In the genomic region with DNA sequence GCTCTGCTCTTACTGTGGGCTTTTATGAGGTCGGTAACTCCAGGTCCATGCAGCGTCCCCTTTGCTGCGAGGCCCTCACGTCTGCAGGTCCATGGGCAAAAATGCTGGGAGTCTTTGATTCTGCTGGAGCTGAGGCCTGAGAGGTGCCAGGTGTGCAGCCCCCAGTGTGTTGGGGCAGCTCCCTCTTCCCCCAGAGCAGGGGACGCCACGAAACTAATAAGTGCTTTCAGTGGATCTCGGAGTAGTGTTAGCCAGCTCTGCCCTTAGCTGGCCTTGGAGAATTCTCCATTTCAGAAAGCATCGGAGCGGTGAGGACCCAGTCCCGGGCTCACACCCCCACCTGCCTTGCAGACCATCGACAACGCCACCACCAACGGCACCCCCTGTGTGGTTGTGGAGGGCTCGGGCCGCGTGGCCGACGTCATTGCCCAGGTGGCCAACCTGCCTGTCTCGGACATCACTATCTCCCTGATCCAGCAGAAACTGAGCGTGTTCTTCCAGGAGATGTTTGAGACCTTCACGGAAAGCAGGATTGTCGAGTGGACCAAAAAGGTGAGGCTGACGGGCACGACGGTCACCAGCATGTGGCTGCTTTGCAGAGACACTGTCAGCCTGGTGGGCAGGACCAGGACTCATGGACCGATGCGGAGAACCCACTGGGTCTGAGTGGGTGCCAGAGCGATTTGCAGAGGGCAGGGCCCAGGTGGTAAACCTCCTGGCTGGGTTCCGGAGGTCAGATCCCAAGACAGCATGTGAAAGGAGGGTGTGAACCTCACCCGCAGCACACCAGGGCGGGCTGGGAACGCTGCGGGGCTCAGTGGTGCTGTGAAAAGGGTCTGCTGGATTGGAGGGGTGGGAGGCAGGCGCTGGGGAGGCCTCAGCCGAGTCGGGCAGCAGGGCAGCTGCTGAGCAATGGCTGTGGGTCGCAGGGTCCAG, we compare ENCODE assay signal across 12 cellular contexts. TPM values are rescaled to one million over a fixed set of nuclear protein-coding genes. Genes with fewer than 3 reads are reported as not detected.
"Had no signal": no experiment of that assay in that cellular context is flagged by ENCODE, and none has a peak within 500 bp of the region (broad histone marks: within the 10 kb centered on the region; RNA-seq: fewer than 3 reads in every experiment).

No MANE protein-coding gene starts in this region.

- H3K27ac ChIP-seq: esophagus squamous epithelium, hepatocyte, pancreas, tibial artery had no signal

- H3K4me3 Mint-ChIP-seq: activated CD4-positive, alpha-beta T cell treated with anti-CD3 and anti-CD28 coated beads, Interleukin-2, amount 10 ng/mL, durations not matched to agents 24 days and 14 days; activated CD8-positive, alpha-beta T cell treated with anti-CD3 and anti-CD28 coated beads, Interleukin-2, amount 10 ng/mL, durations not matched to agents 7 days and 5 days; stimulated activated memory B cell treated with anti-CD40 and anti-IgM and Interleukin-4, amounts not matched to agents 10 μg/mL and 1 μg/mL and 100 μg/mL, for 72 hours had no signal

- H3K4me2 ChIP-seq: hepatocyte had no signal

- H3K27me3 Mint-ChIP-seq: activated CD4-positive, alpha-beta T cell treated with anti-CD3 and anti-CD28 coated beads, Interleukin-2, amount 10 ng/mL, durations not matched to agents 24 days and 14 days; stimulated activated memory B cell treated with anti-CD40 and anti-IgM and Interleukin-4, amounts not matched to agents 10 μg/mL and 1 μg/mL and 100 μg/mL, for 72 hours had no signal

- ATAC-seq: activated CD8-positive, alpha-beta T cell treated with anti-CD3 and anti-CD28 coated beads, Interleukin-2, amount 10 ng/mL, durations not matched to agents 7 days and 5 days; pancreas; stimulated activated memory B cell treated with anti-CD40 and anti-IgM and Interleukin-4, amounts not matched to agents 10 μg/mL and 1 μg/mL and 100 μg/mL, for 72 hours had no signal

- H3K4me1 ChIP-seq: pancreas, tibial artery had no signal

- H3K27ac Mint-ChIP-seq: activated CD4-positive, alpha-beta T cell treated with anti-CD3 and anti-CD28 coated beads, Interleukin-2, amount 10 ng/mL, durations not matched to agents 24 days and 14 days; activated CD8-positive, alpha-beta T cell treated with anti-CD3 and anti-CD28 coated beads, Interleukin-2, amount 10 ng/mL, durations not matched to agents 7 days and 5 days; stimulated activated memory B cell treated with anti-CD40 and anti-IgM and Interleukin-4, amounts not matched to agents 10 μg/mL and 1 μg/mL and 100 μg/mL, for 72 hours had no signal

- H3K27me3 ChIP-seq: hepatocyte had no signal

- H3K36me3 ChIP-seq: esophagus squamous epithelium, pancreas, tibial artery had no signal

- H3K4me3 ChIP-seq: esophagus squamous epithelium, hepatocyte, pancreas, tibial artery had no signal

- H3K79me2 ChIP-seq: hepatocyte had no signal

- DNase-seq: activated CD4-positive, alpha-beta T cell treated with anti-CD3 and anti-CD28 coated beads, Interleukin-2, amount 10 ng/mL, durations not matched to agents 24 days and 14 days; activated CD4-positive, CD25-positive, alpha-beta regulatory T cell; activated CD8-positive, alpha-beta memory T cell treated with anti-CD3 and anti-CD28 coated beads, Interleukin-2, amount 50 U/mL, for 4 hours; activated CD8-positive, alpha-beta T cell treated with anti-CD3 and anti-CD28 coated beads, Interleukin-2, amount 10 ng/mL, durations not matched to agents 7 days and 5 days; activated naive CD4-positive, alpha-beta T cell; esophagus squamous epithelium; pancreas; stimulated activated CD4-positive, alpha-beta T cell treated with anti-CD3 and anti-CD28 coated beads, Interleukin-2, amount 100 ng/mL, for 48 hours had no signal

- H3K9me3 ChIP-seq: pancreas had no signal

- H2AFZ ChIP-seq: hepatocyte had no signal

RNA-seq across cellular contexts. Expression of a gene that starts 25.5 kb away (rescaled TPM):
- total RNA-seq: endothelial cell of umbilical vein had no signal
- polyA plus RNA-seq: endothelial cell of umbilical vein had no signal
